In genomic region chr3:36362216-36362615, GRCh38 we compare ENCODE assay signal across 16 cellular contexts. TPM values are rescaled to one million over a fixed set of nuclear protein-coding genes. Genes with fewer than 3 reads are reported as not detected.
DNase-seq lines count a peak whose midpoint lies in the region; ATAC-seq and TF ChIP-seq lines count a peak whose summit lies in the region.
"Had no signal": no experiment of that assay in that cellular context is flagged by ENCODE, and none has a peak within 500 bp of the region (broad histone marks: within the 10 kb centered on the region; RNA-seq: fewer than 3 reads in every experiment).

No MANE protein-coding gene starts in this region.

- DNase-seq in MCF 10A (ENCODE audit: unreplicated experiment) (peak; percentile 18), breast epithelium (ENCODE audit: low spot score in 2 of 2) (no peak), adipocyte (ENCODE audit: low read depth) (peak; percentile 7), foreskin keratinocyte (peak in 1 of 2 donors; percentile 29)
- no peak for DNase-seq in activated T-cell treated with anti-CD3 and anti-CD28 coated beads, Interleukin-2, amount 50 U/mL, for 24 hours
- DNase-seq in activated naive CD4-positive, alpha-beta T cell treated with anti-CD3 and anti-CD28 coated beads, Interleukin-2, amount 50 U/mL, for 72 hours (ENCODE audit: low spot score in 2 of 2) = no peak
- DNase-seq: 8988T; activated CD4-positive, alpha-beta T cell treated with anti-CD3 and anti-CD28 coated beads, Interleukin-2, amount 50 U/mL, for 1 hour; activated naive CD8-positive, alpha-beta T cell treated with anti-CD3 and anti-CD28 coated beads for 36 hours; activated T-cell treated with anti-CD3 and anti-CD28 coated beads, Interleukin-2, amount 50 U/mL, for 1 hour; left ventricle myocardium superior; naive thymus-derived CD4-positive, alpha-beta T cell; psoas muscle; SHP77 treated with DMSO at 0.1 percent for 48 hours had no signal

- H3K27me3 ChIP-seq in breast epithelium (no peaks in the 10 kb centered on the region), adipocyte (replicated peaks; ENCODE audit: control insufficient read depth, insufficient read depth, low read length) (no peaks in the 10 kb centered on the region), foreskin keratinocyte (no peaks in the 10 kb centered on the region)

- no peak for TF ChIP-seq POLR2A in breast epithelium (IDR thresholded peaks at IDR 0.05)

- H3K4me3 Mint-ChIP-seq in MCF 10A (ENCODE audit: unreplicated experiment) = no peak overlapping the region
- no peak overlapping the region for H3K4me3 Mint-ChIP-seq in activated T-cell treated with anti-CD3 and anti-CD28 coated beads, Interleukin-2, amount 50 U/mL, for 24 hours
- H3K4me3 Mint-ChIP-seq: activated naive CD8-positive, alpha-beta T cell treated with anti-CD3 and anti-CD28 coated beads for 36 hours; naive thymus-derived CD4-positive, alpha-beta T cell had no signal

- POLR2A ChIA-PET in MCF 10A (lab: Yijun Ruan, JAX) = no interaction called here

- H3K9me3 Mint-ChIP-seq in MCF 10A (ENCODE audit: unreplicated experiment) = no peaks in the 10 kb centered on the region
- no peaks in the 10 kb centered on the region for H3K9me3 Mint-ChIP-seq in activated T-cell treated with anti-CD3 and anti-CD28 coated beads, Interleukin-2, amount 50 U/mL, for 24 hours
- H3K9me3 Mint-ChIP-seq in activated naive CD4-positive, alpha-beta T cell treated with anti-CD3 and anti-CD28 coated beads, Interleukin-2, amount 50 U/mL, for 72 hours = peaks cover 4 to 9% of the 10 kb centered on the region in 2 donors
- H3K9me3 Mint-ChIP-seq: activated naive CD8-positive, alpha-beta T cell treated with anti-CD3 and anti-CD28 coated beads for 36 hours had no signal

- peak; percentile 72 for ATAC-seq in foreskin keratinocyte
- ATAC-seq in GM21526 (IDR thresholded peaks at IDR 0.05; ENCODE audit: low FRiP score, unreplicated experiment) = no peak
- no peak for ATAC-seq in activated naive CD4-positive, alpha-beta T cell treated with anti-CD3 and anti-CD28 coated beads, Interleukin-2, amount 50 U/mL, for 72 hours
- no peak for ATAC-seq in GM19395 (IDR thresholded peaks at IDR 0.05; ENCODE audit: unreplicated experiment)
- ATAC-seq: left ventricle myocardium superior; naive thymus-derived CD4-positive, alpha-beta T cell; psoas muscle had no signal

- TF ChIP-seq CTCF in MCF 10A (IDR thresholded peaks at IDR 0.05; ENCODE audit: unreplicated experiment) (no peak), breast epithelium (IDR thresholded peaks at IDR 0.05) (no peak), foreskin keratinocyte (conservative IDR thresholded peaks at IDR 0.05) (no peak)

- H3K4me1 Mint-ChIP-seq in MCF 10A (ENCODE audit: insufficient read depth, unreplicated experiment) = peaks cover 16% of the 10 kb centered on the region
- no peaks in the 10 kb centered on the region for H3K4me1 Mint-ChIP-seq in activated T-cell treated with anti-CD3 and anti-CD28 coated beads, Interleukin-2, amount 50 U/mL, for 24 hours (ENCODE audit: low read depth)
- H3K4me1 Mint-ChIP-seq: activated naive CD8-positive, alpha-beta T cell treated with anti-CD3 and anti-CD28 coated beads for 36 hours had no signal

- BruUV-seq in MCF 10A (replicated peaks; lab: Mats Ljungman, UMichigan) = no TSS peak

- no peak overlapping the region for H3K9ac ChIP-seq in adipocyte (ENCODE audit: low read length)

- H3K27me3 Mint-ChIP-seq in MCF 10A (ENCODE audit: insufficient read depth, unreplicated experiment) = no peaks in the 10 kb centered on the region
- no peaks in the 10 kb centered on the region for H3K27me3 Mint-ChIP-seq in activated T-cell treated with anti-CD3 and anti-CD28 coated beads, Interleukin-2, amount 50 U/mL, for 24 hours

- peak overlapping the region; percentile 33 for H3K27ac Mint-ChIP-seq in MCF 10A (ENCODE audit: low read depth, unreplicated experiment)
- H3K27ac Mint-ChIP-seq in activated T-cell treated with anti-CD3 and anti-CD28 coated beads, Interleukin-2, amount 50 U/mL, for 24 hours = no peak overlapping the region
- H3K27ac Mint-ChIP-seq in activated naive CD4-positive, alpha-beta T cell treated with anti-CD3 and anti-CD28 coated beads, Interleukin-2, amount 50 U/mL, for 72 hours = no peak overlapping the region
- H3K27ac Mint-ChIP-seq: activated naive CD8-positive, alpha-beta T cell treated with anti-CD3 and anti-CD28 coated beads for 36 hours; naive thymus-derived CD4-positive, alpha-beta T cell had no signal

- peaks cover 0 to 4% of the 10 kb centered on the region in 2 donors for H3K9me3 ChIP-seq in breast epithelium
- peaks cover 3% of the 10 kb centered on the region for H3K9me3 ChIP-seq in adipocyte (ENCODE audit: control insufficient read depth, low read length)

- H3K36me3 Mint-ChIP-seq in MCF 10A (ENCODE audit: insufficient read depth, unreplicated experiment) = no peaks in the 10 kb centered on the region
- no peaks in the 10 kb centered on the region for H3K36me3 Mint-ChIP-seq in activated T-cell treated with anti-CD3 and anti-CD28 coated beads, Interleukin-2, amount 50 U/mL, for 24 hours (ENCODE audit: low read depth)
- no peaks in the 10 kb centered on the region for H3K36me3 Mint-ChIP-seq in activated naive CD4-positive, alpha-beta T cell treated with anti-CD3 and anti-CD28 coated beads, Interleukin-2, amount 50 U/mL, for 72 hours
- H3K36me3 Mint-ChIP-seq: activated naive CD8-positive, alpha-beta T cell treated with anti-CD3 and anti-CD28 coated beads for 36 hours; naive thymus-derived CD4-positive, alpha-beta T cell had no signal

- intact Hi-C loops in MCF 10A (cut with micrococcal nuclease) = loop anchor here (10.0 kb wide), 2 partner anchors 237 to 333 kb away; no protein-coding TSS in a partner anchor
- intact Hi-C loops in breast epithelium (cut with DNase I; ENCODE audit: low total_unique reads) = no loop called here

- CTCF ChIA-PET in MCF 10A (lab: Yijun Ruan, JAX) = interaction anchor here (1.2 kb wide), 1 partner anchor 11 kb away, joined by 5 read pairs; no protein-coding TSS in a partner anchor

- H3K27ac ChIP-seq in breast epithelium (no peak overlapping the region), foreskin keratinocyte (no peak overlapping the region)
- H3K27ac ChIP-seq: psoas muscle had no signal

- H3K4me3 ChIP-seq in breast epithelium (no peak overlapping the region), adipocyte (ENCODE audit: low read length) (peak overlapping the region; percentile 40)
- H3K4me3 ChIP-seq: psoas muscle had no signal

- no peaks in the 10 kb centered on the region for H3K4me1 ChIP-seq in breast epithelium
- H3K4me1 ChIP-seq in adipocyte (ENCODE audit: control insufficient read depth, insufficient read depth, low read length) = peaks cover 15% of the 10 kb centered on the region
- H3K4me1 ChIP-seq in foreskin keratinocyte = peaks cover 9% of the 10 kb centered on the region
- H3K4me1 ChIP-seq: psoas muscle had no signal

- H3K36me3 ChIP-seq in breast epithelium = no peaks in the 10 kb centered on the region
- H3K36me3 ChIP-seq in adipocyte (ENCODE audit: control insufficient read depth, insufficient read depth, low read length, severe bottlenecking) = no peaks in the 10 kb centered on the region

RNA-seq across cellular contexts. Expression of gene STAC, which starts 18.1 kb away (rescaled TPM):
- 1.1 and 1.2 TPM in 2 replicates for total RNA-seq in MCF 10A (2022)
- total RNA-seq in breast epithelium = 1 to 10 TPM; 1.4 to 6.1 (median 5.6) TPM
- total RNA-seq in foreskin keratinocyte = 1.3 and 1.7 TPM in 2 replicates
- 0.76 and 1.3 TPM in 2 replicates for polyA plus RNA-seq in foreskin keratinocyte
- total RNA-seq in activated naive CD4-positive, alpha-beta T cell treated with anti-CD3 and anti-CD28 coated beads, Interleukin-2, amount 50 U/mL, for 72 hours = not detected
- total RNA-seq: activated naive CD8-positive, alpha-beta T cell treated with anti-CD3 and anti-CD28 coated beads for 36 hours had no signal
- polyA plus RNA-seq: naive thymus-derived CD4-positive, alpha-beta T cell had no signal

Comparison
In these comparisons a context has a peak if more than half of its experiments do, and no peak if none do; other contexts are left out.
1. DNase-seq: peak in MCF 10A (single experiment) and adipocyte (single experiment); none in breast epithelium (0 of 2), activated T-cell treated with anti-CD3 and anti-CD28 coated beads, Interleukin-2, amount 50 U/mL, for 24 hours (single experiment) and activated naive CD4-positive, alpha-beta T cell treated with anti-CD3 and anti-CD28 coated beads, Interleukin-2, amount 50 U/mL, for 72 hours (0 of 2).